18 cellular contexts compared by ENCODE assay signal in the genomic region with DNA sequence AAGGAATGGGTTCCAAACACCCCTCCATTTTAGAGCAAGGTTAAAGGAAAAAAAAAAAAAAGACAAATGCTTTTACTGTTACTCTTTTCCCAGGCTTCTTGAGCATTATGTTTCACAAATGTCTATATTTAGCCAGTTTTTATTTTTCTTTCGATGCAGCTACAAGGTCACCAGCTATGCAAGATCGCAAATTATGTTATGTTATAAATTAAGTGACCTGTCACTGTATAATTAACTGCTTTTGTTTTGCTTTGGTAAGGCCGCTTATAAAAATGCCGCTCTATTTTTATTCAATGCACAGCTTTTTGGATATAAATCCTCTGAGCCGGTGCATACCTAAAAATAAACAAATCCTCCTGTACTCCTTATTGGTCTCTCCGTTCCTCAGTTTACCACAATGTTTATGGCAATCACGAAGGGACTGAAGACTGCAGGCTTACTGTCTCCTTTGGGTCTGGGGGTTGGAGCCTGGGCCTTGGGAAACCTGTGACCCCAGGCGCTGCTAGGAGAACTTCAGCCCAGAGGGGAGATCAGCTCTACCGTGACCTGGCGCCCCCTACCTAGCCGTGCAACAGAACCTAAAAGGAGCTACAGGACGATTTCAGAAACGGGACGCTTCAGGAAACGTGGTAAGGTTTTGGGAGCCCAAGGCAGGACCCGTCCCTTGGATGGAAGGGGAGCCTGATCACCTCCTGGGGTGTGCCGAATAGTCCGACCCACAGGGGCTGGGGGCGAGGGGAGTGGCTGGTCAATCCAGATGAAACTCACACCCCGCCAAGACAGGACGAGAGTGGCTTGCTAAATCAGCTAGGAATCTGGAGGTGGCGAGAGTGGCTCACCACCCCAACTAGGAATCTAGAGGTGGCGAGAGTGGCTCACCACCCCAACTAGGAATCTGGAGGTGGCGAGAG.
DNase-seq lines count a peak whose midpoint lies in the region; ATAC-seq, FAIRE-seq and TF ChIP-seq lines count a peak whose summit lies in the region.
"Had no signal": no experiment of that assay in that cellular context is flagged by ENCODE, and none has a peak within 500 bp of the region (broad histone marks: within the 10 kb centered on the region; RNA-seq: fewer than 3 reads in every experiment).

No MANE protein-coding gene starts in this region.

- CTCF ChIA-PET in K562 (lab: Yijun Ruan, JAX; ENCODE audit: low intra/inter-chr PET ratio): no interaction called here

- no peaks in the 10 kb centered on the region for H3K79me2 ChIP-seq in K562 (ENCODE audit: control insufficient read depth, insufficient read depth, low read length)

- intact Hi-C loops in K562 (cut with micrococcal nuclease): no loop called here
- intact Hi-C loops in upper lobe of right lung (cut with DNase I): no loop called here

- peak; percentile 36 for DNase-seq in HT-29 (ENCODE audit: low spot score)
- no peak for DNase-seq in K562 (ENCODE audit: extremely low read depth in 1 of 4, low spot score in 3 of 4)
- peak; percentile 62 for DNase-seq in left kidney (ENCODE audit: low read depth, low spot score)
- no peak for DNase-seq in upper lobe of right lung
- no peak for DNase-seq in kidney tubule cell (ENCODE audit: low spot score)
- no peak for DNase-seq in hippocampal formation (lab: John Stamatoyannopoulos, UW)
- DNase-seq in iPS-NIHi11 (ENCODE audit: low spot score): no peak
- DNase-seq: AML-193, DMS79, NCI-H1417 treated with DMSO at 0.1 percent for 48 hours, NCI-H187 treated with DMSO at 0.1 percent for 48 hours, NCI-H226, NCI-H524, NCI-H82 had no signal

- no peak for TF ChIP-seq RAD21 in K562 (CRISPR knock-in tag; conservative IDR thresholded peaks at IDR 0.05 in 1 of 2, IDR thresholded peaks at IDR 0.05 in 1 of 2)

- H3K4me3 ChIP-seq in K562 (no peak overlapping the region), upper lobe of right lung (no peak overlapping the region)

- H3K36me3 ChIP-seq in K562 (ENCODE audit: control insufficient read depth, insufficient read depth, low read length): no peaks in the 10 kb centered on the region
- H3K36me3 ChIP-seq in upper lobe of right lung: no peaks in the 10 kb centered on the region

- H3K9ac ChIP-seq in K562 (ENCODE audit: insufficient read depth in 1 of 2, low read depth in 2 of 2, low read length in 2 of 2): no peak overlapping the region
- H3K9ac ChIP-seq: KMS-11 had no signal

- ATAC-seq in K562: no peak
- peak; percentile 51 for ATAC-seq in upper lobe of right lung
- no peak for ATAC-seq in GM19452 (IDR thresholded peaks at IDR 0.05; ENCODE audit: unreplicated experiment)
- ATAC-seq: HepG2 had no signal

- no peaks in the 10 kb centered on the region for H3K9me1 ChIP-seq in K562 (ENCODE audit: control insufficient read depth, insufficient read depth, low read length)

- H4K20me1 ChIP-seq in K562 (replicated peaks; ENCODE audit: control insufficient read depth, insufficient read depth, low read length): no peaks in the 10 kb centered on the region

- H3K4me2 ChIP-seq in K562 (ENCODE audit: insufficient read depth, low read length): no peak overlapping the region

- TF ChIP-seq EP300 in K562 (IDR thresholded peaks at IDR 0.05; ENCODE audit: low read length): no peak

- FAIRE-seq in K562 (lab: Jason Lieb, UNC): no peak
- FAIRE-seq: HepG2 had no signal

- WGBS in K562 (ENCODE audit: insufficient coverage, low coverage, missing lambda C conversion rate): 82% methylated on average over 23 of the region's 24 CpGs

- H2AFZ ChIP-seq in K562 (ENCODE audit: low read depth, low read length): no peak overlapping the region

- TF ChIP-seq CTCF in K562 (IDR thresholded peaks at IDR 0.05 in 2 of 3, conservative IDR thresholded peaks at IDR 0.05 in 1 of 3; ENCODE audit: insufficient read depth in 2 of 3, low read depth in 1 of 3, low read length in 3 of 3): no peak
- TF ChIP-seq CTCF in upper lobe of right lung (IDR thresholded peaks at IDR 0.05): no peak

- BruUV-seq in K562 (replicated peaks; lab: Mats Ljungman, UMichigan): no TSS peak

- H3K4me1 ChIP-seq in K562 (replicated peaks in 1 of 2; ENCODE audit: control insufficient read depth in 2 of 2, insufficient read depth in 2 of 2, low read length in 2 of 2) (peaks cover 6 to 40% of the 10 kb centered on the region in 2 experiments; a peak in 4 of 5 replicates), upper lobe of right lung (peaks cover 11% of the 10 kb centered on the region)

- H3K27me3 ChIP-seq in K562 (ENCODE audit: control insufficient read depth in 2 of 2, insufficient read depth in 2 of 2, low read length in 2 of 2): no peaks in the 10 kb centered on the region
- no peaks in the 10 kb centered on the region for H3K27me3 ChIP-seq in upper lobe of right lung

- POLR2A ChIA-PET in K562 (lab: Yijun Ruan, JAX): no interaction called here

- H3K9me3 ChIP-seq in K562 (replicated peaks; ENCODE audit: control insufficient read depth, insufficient read depth, low read depth, low read length) (no peaks in the 10 kb centered on the region), upper lobe of right lung (no peaks in the 10 kb centered on the region)

- in situ Hi-C loops in K562 (cut with MboI): no loop called here

- H3K27ac ChIP-seq in K562 (ENCODE audit: extremely low read depth, low read depth, low read length) (no peak overlapping the region), upper lobe of right lung (no peak overlapping the region)
- H3K27ac ChIP-seq: C4-2B, KMS-11 had no signal

- no peak for TF ChIP-seq POLR2A in K562 (conservative IDR thresholded peaks at IDR 0.05)

TF ChIP-seq in K562, 482 proteins besides CTCF, POLR2A, EP300 and RAD21:
- 0 out of 2 replicates have a peak, but pooled peaks have one; percentile 6 for TF ChIP-seq PKNOX1 (IDR thresholded peaks at IDR 0.05)
- TF ChIP-seq, protein P1, sequence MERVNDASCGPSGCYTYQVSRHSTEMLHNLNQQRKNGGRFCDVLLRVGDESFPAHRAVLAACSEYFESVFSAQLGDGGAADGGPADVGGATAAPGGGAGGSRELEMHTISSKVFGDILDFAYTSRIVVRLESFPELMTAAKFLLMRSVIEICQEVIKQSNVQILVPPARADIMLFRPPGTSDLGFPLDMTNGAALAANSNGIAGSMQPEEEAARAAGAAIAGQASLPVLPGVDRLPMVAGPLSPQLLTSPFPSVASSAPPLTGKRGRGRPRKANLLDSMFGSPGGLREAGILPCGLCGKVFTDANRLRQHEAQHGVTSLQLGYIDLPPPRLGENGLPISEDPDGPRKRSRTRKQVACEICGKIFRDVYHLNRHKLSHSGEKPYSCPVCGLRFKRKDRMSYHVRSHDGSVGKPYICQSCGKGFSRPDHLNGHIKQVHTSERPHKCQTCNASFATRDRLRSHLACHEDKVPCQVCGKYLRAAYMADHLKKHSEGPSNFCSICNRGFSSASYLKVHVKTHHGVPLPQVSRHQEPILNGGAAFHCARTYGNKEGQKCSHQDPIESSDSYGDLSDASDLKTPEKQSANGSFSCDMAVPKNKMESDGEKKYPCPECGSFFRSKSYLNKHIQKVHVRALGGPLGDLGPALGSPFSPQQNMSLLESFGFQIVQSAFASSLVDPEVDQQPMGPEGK (CRISPR knock-in tag; IDR thresholded peaks at IDR 0.05; ENCODE audit: borderline replicate concordance): no peak
- TF ChIP-seq, protein P2, sequence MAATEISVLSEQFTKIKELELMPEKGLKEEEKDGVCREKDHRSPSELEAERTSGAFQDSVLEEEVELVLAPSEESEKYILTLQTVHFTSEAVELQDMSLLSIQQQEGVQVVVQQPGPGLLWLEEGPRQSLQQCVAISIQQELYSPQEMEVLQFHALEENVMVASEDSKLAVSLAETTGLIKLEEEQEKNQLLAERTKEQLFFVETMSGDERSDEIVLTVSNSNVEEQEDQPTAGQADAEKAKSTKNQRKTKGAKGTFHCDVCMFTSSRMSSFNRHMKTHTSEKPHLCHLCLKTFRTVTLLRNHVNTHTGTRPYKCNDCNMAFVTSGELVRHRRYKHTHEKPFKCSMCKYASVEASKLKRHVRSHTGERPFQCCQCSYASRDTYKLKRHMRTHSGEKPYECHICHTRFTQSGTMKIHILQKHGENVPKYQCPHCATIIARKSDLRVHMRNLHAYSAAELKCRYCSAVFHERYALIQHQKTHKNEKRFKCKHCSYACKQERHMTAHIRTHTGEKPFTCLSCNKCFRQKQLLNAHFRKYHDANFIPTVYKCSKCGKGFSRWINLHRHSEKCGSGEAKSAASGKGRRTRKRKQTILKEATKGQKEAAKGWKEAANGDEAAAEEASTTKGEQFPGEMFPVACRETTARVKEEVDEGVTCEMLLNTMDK (IDR thresholded peaks at IDR 0.05; ENCODE audit: borderline replicate concordance, insufficient read depth, low read depth, low read length, poor library complexity, severe bottlenecking): peak; percentile 13

Comparison
In these comparisons a context has a peak if more than half of its experiments do, and no peak if none do; other contexts are left out.
1. DNase-seq: peak in HT-29 (single experiment) and left kidney (single experiment); none in K562 (0 of 4), upper lobe of right lung (single experiment), kidney tubule cell (single experiment), hippocampal formation (0 of 2) and iPS-NIHi11 (single experiment).